In genomic region chr3:146540978-146541377, GRCh38 we compare ENCODE assay signal across 13 cellular contexts. TPM values are rescaled to one million over a fixed set of nuclear protein-coding genes. Genes with fewer than 3 reads are reported as not detected.
A peak's percentile ranks its signal among the peaks of the same experiment; 100 is the strongest.
DNase-seq lines count a peak whose midpoint lies in the region; ATAC-seq and TF ChIP-seq lines count a peak whose summit lies in the region.
"Had no signal": no experiment of that assay in that cellular context is flagged by ENCODE, and none has a peak within 500 bp of the region (broad histone marks: within the 10 kb centered on the region; RNA-seq: fewer than 3 reads in every experiment).

No MANE protein-coding gene starts in this region.

- peaks cover 59% of the 10 kb centered on the region for H3K4me1 Mint-ChIP-seq in activated CD4-positive, alpha-beta T cell treated with anti-CD3 and anti-CD28 coated beads, Interleukin-2, amount 10 ng/mL, durations not matched to agents 24 days and 14 days

- H3K36me3 ChIP-seq in OCI-LY3 (replicated peaks; ENCODE audit: low read depth, low read length), result peaks cover 25% of the 10 kb centered on the region
- H3K36me3 ChIP-seq: prostate gland had no signal

- intact Hi-C loops in activated CD4-positive, alpha-beta T cell treated with anti-CD3 and anti-CD28 coated beads, Interleukin-2, amount 10 ng/mL, durations not matched to agents 24 days and 14 days (cut with micrococcal nuclease), result loop anchor here (2.0 to 5.0 kb wide), 2 partner anchors 16 to 39 kb away; no protein-coding TSS in a partner anchor

- peaks cover 41% of the 10 kb centered on the region for H3K4me1 ChIP-seq in OCI-LY3 (ENCODE audit: low read length)
- H3K4me1 ChIP-seq: prostate gland had no signal

- peak overlapping the region; percentile 42 for H3K27ac Mint-ChIP-seq in activated CD4-positive, alpha-beta T cell treated with anti-CD3 and anti-CD28 coated beads, Interleukin-2, amount 10 ng/mL, durations not matched to agents 24 days and 14 days

- no peaks in the 10 kb centered on the region; the same call in 1 of the 2 replicates for H4K20me1 ChIP-seq in OCI-LY3 (ENCODE audit: insufficient read depth, low read length)

- peak; percentile 45 for DNase-seq in activated CD4-positive, alpha-beta T cell treated with anti-CD3 and anti-CD28 coated beads, Interleukin-2, amount 10 ng/mL, durations not matched to agents 24 days and 14 days
- DNase-seq in activated CD4-positive, alpha-beta T cell treated with anti-CD3 and anti-CD28 coated beads, Interleukin-2, amount 50 U/mL, for 1 hour, result no peak
- DNase-seq in fibroblast of pulmonary artery (ENCODE audit: low read depth) (no peak), GM10248 (ENCODE audit: extremely low spot score) (no peak)
- DNase-seq: DMS53; effector CD4-positive, alpha-beta T cell; mesendoderm; NCI-H187 treated with DMSO at 0.1 percent for 48 hours had no signal

- H3K27me3 Mint-ChIP-seq in activated CD4-positive, alpha-beta T cell treated with anti-CD3 and anti-CD28 coated beads, Interleukin-2, amount 10 ng/mL, durations not matched to agents 24 days and 14 days, result no peaks in the 10 kb centered on the region

- peak overlapping the region; percentile 98 for H3K4me3 Mint-ChIP-seq in activated CD4-positive, alpha-beta T cell treated with anti-CD3 and anti-CD28 coated beads, Interleukin-2, amount 10 ng/mL, durations not matched to agents 24 days and 14 days

- TF ChIP-seq CTCF in OCI-LY3 (IDR thresholded peaks at IDR 0.05; ENCODE audit: low read depth, low read length), result no peak
- TF ChIP-seq CTCF in fibroblast of pulmonary artery (IDR thresholded peaks at IDR 0.05; ENCODE audit: low read length, missing control alignments), result no peak
- TF ChIP-seq CTCF in GM10248 (IDR thresholded peaks at IDR 0.05; ENCODE audit: control extremely low read depth, extremely low read depth, low read depth, missing control alignments), result no peak

- H3K79me2 ChIP-seq in OCI-LY3 (ENCODE audit: low read length), result peaks cover 46% of the 10 kb centered on the region

- peak overlapping the region; percentile 92 for H3K4me2 ChIP-seq in OCI-LY3 (ENCODE audit: low read length)

- H3K4me3 ChIP-seq in OCI-LY3 (ENCODE audit: low read length) (peak overlapping the region; percentile 14; the same call in 1 of the 2 replicates), fibroblast of pulmonary artery (replicated peaks; ENCODE audit: low read depth, low read length) (peak overlapping the region; percentile 78), skin epidermis (peak overlapping the region in 2 of 7 experiments; percentile 54 to 82)
- H3K4me3 ChIP-seq: prostate gland had no signal

- H3K27me3 ChIP-seq in OCI-LY3 (ENCODE audit: low read depth, low read length), result no peaks in the 10 kb centered on the region

- H3K27ac ChIP-seq in OCI-LY3 (ENCODE audit: low read length) (peak overlapping the region; percentile 65), skin epidermis (peak overlapping the region in 16 of 21 experiments; percentile 7 to 99 (median 46))
- H3K27ac ChIP-seq: prostate gland had no signal

- H3K9me3 ChIP-seq in OCI-LY3 (ENCODE audit: insufficient read depth, low read length), result no peaks in the 10 kb centered on the region
- H3K9me3 ChIP-seq: prostate gland had no signal

- H2AFZ ChIP-seq in OCI-LY3 (ENCODE audit: low read depth, low read length), result no peak overlapping the region

- H3K9ac ChIP-seq in OCI-LY3 (ENCODE audit: low read length), result no peak overlapping the region

- no peak for ATAC-seq in HG03460 (IDR thresholded peaks at IDR 0.05; ENCODE audit: unreplicated experiment)
- no peak for ATAC-seq in GM21576 (IDR thresholded peaks at IDR 0.05; ENCODE audit: unreplicated experiment)

- H3K36me3 Mint-ChIP-seq in activated CD4-positive, alpha-beta T cell treated with anti-CD3 and anti-CD28 coated beads, Interleukin-2, amount 10 ng/mL, durations not matched to agents 24 days and 14 days (ENCODE audit: low read depth), result peaks cover 43% of the 10 kb centered on the region

- CTCF ChIA-PET in GM10248 (lab: Yijun Ruan, JAX), result interaction anchor here (1.0 to 1.8 kb wide), 6 partner anchors 9 to 76 kb away, joined by 3 to 6 read pairs (median 4); no protein-coding TSS in a partner anchor

- peaks cover 6% of the 10 kb centered on the region for H3K9me3 Mint-ChIP-seq in activated CD4-positive, alpha-beta T cell treated with anti-CD3 and anti-CD28 coated beads, Interleukin-2, amount 10 ng/mL, durations not matched to agents 24 days and 14 days

- POLR2A ChIA-PET in GM10248 (lab: Yijun Ruan, JAX), result no interaction called here

RNA-seq across cellular contexts. Expression of gene PLSCR1, which starts 3.4 kb away (rescaled TPM):
- total RNA-seq in activated CD4-positive, alpha-beta T cell treated with anti-CD3 and anti-CD28 coated beads, Interleukin-2, amount 10 ng/mL, durations not matched to agents 24 days and 14 days, result 84.2 and 86.0 TPM in 2 replicates
